Comparison of ENCODE assay signal across 18 cellular contexts in genomic region chr4:90537491-90537890, GRCh38.
DNase-seq lines count a peak whose midpoint lies in the region; ATAC-seq and TF ChIP-seq lines count a peak whose summit lies in the region.
"Had no signal": no experiment of that assay in that cellular context is flagged by ENCODE, and none has a peak within 500 bp of the region (broad histone marks: within the 10 kb centered on the region; RNA-seq: fewer than 3 reads in every experiment).

No MANE protein-coding gene starts in this region.

- no peaks in the 10 kb centered on the region for H4K20me1 ChIP-seq in smooth muscle cell (ENCODE audit: low read depth)

- no peak for TF ChIP-seq POLR2A in suprapubic skin (IDR thresholded peaks at IDR 0.05)

- no peak for ATAC-seq in GM19455 (IDR thresholded peaks at IDR 0.05; ENCODE audit: unreplicated experiment)

- H3K4me2 ChIP-seq in mesenchymal stem cell (ENCODE audit: low read length, poor library complexity, severe bottlenecking) (no peak overlapping the region), smooth muscle cell (peak overlapping the region; percentile 49)
- H3K4me2 ChIP-seq: KMS-11 had no signal

- H4K8ac ChIP-seq in mesenchymal stem cell (ENCODE audit: low read length), result no peak overlapping the region

- H3K18ac ChIP-seq in mesenchymal stem cell (ENCODE audit: low read depth in 1 of 2, low read length in 2 of 2), result no peak overlapping the region

- H3K4me3 ChIP-seq in mesenchymal stem cell (ENCODE audit: insufficient read depth in 1 of 2, low read depth in 1 of 2, low read length in 2 of 2) (no peak overlapping the region), smooth muscle cell (peak overlapping the region; percentile 14), suprapubic skin (no peak overlapping the region)
- H3K4me3 ChIP-seq: GM23248 had no signal

- no peak overlapping the region for H3K14ac ChIP-seq in mesenchymal stem cell (ENCODE audit: low read length in 2 of 2)

- peak; percentile 9 for DNase-seq in LHCN-M2 (ENCODE audit: low read depth)
- DNase-seq in astrocyte of the hippocampus (ENCODE audit: low read depth, low spot score), result peak; percentile 26
- DNase-seq in mesenchymal stem cell, result peak; percentile 9
- no peak for DNase-seq in smooth muscle cell (lab: John Stamatoyannopoulos, UW; ENCODE audit: unreplicated experiment)
- DNase-seq in NK-92 treated with Interleukin-12 subunit alpha and Interleukin-12 subunit beta, amount 100 ng/mL, for 24 hours (lab: John Stamatoyannopoulos, UW), result no peak
- DNase-seq in suprapubic skin (ENCODE audit: low spot score in 2 of 2), result no peak
- DNase-seq: BE2C; CD4-positive, alpha-beta memory T cell; DMS79 treated with DMSO at 0.1 percent for 48 hours; GDM1; GM23248; NCI-H1930; NCI-H2171; NCI-H510A; SHP77 had no signal

- H3F3A ChIP-seq in smooth muscle cell (ENCODE audit: low read depth), result no peaks in the 10 kb centered on the region

- no peak for TF ChIP-seq EP300 in suprapubic skin (IDR thresholded peaks at IDR 0.05)

- H3K36me3 ChIP-seq in mesenchymal stem cell (ENCODE audit: control insufficient read depth in 1 of 2, insufficient read depth in 2 of 2, low read depth in 1 of 2, low read length in 2 of 2) (no peaks in the 10 kb centered on the region), smooth muscle cell (ENCODE audit: low read depth) (no peaks in the 10 kb centered on the region), suprapubic skin (no peaks in the 10 kb centered on the region)
- H3K36me3 ChIP-seq: BE2C had no signal

- no peak overlapping the region for H2BK15ac ChIP-seq in mesenchymal stem cell (ENCODE audit: low read depth, poor library complexity, severe bottlenecking)

- H3K27me3 ChIP-seq in mesenchymal stem cell (ENCODE audit: control insufficient read depth in 1 of 2, insufficient read depth in 1 of 2, low read length in 2 of 2), result no peaks in the 10 kb centered on the region
- H3K27me3 ChIP-seq in smooth muscle cell (ENCODE audit: low read depth), result no peaks in the 10 kb centered on the region
- no peaks in the 10 kb centered on the region for H3K27me3 ChIP-seq in suprapubic skin
- H3K27me3 ChIP-seq: BE2C had no signal

- 89% methylated on average over 3 of the region's 3 CpGs for WGBS in mesenchymal stem cell
- WGBS in smooth muscle cell (ENCODE audit: low lambda C conversion rate), result 55% methylated on average over 3 of the region's 3 CpGs
- WGBS in suprapubic skin, result 80% methylated on average over 3 of the region's 3 CpGs

- H3K9me3 ChIP-seq in mesenchymal stem cell (ENCODE audit: control insufficient read depth, low read length), result no peaks in the 10 kb centered on the region
- no peaks in the 10 kb centered on the region for H3K9me3 ChIP-seq in smooth muscle cell (replicated peaks; ENCODE audit: low read depth)
- no peaks in the 10 kb centered on the region for H3K9me3 ChIP-seq in suprapubic skin
- H3K9me3 ChIP-seq: BE2C had no signal

- peak overlapping the region; percentile 44 for H2BK5ac ChIP-seq in mesenchymal stem cell (ENCODE audit: low read depth, low read length, poor library complexity, severe bottlenecking)

- H3K4ac ChIP-seq in mesenchymal stem cell (ENCODE audit: low read depth in 1 of 2, low read length in 2 of 2), result no peak overlapping the region

- H2AK5ac ChIP-seq in mesenchymal stem cell (ENCODE audit: low read length, severe bottlenecking), result no peak overlapping the region

- no peak overlapping the region for H4K91ac ChIP-seq in mesenchymal stem cell (ENCODE audit: low read length)

- H3K9ac ChIP-seq in mesenchymal stem cell (ENCODE audit: low read length), result no peak overlapping the region
- no peak overlapping the region for H3K9ac ChIP-seq in smooth muscle cell (ENCODE audit: low read depth)
- H3K9ac ChIP-seq: GM23248, KMS-11 had no signal

- no peak overlapping the region for H3K23ac ChIP-seq in mesenchymal stem cell (ENCODE audit: low read length in 2 of 2)

- H2BK120ac ChIP-seq in mesenchymal stem cell (ENCODE audit: low read depth, low read length), result no peak overlapping the region

- TF ChIP-seq CTCF in smooth muscle cell (IDR thresholded peaks at IDR 0.05; ENCODE audit: borderline replicate concordance, insufficient read depth, poor library complexity, severe bottlenecking) (no peak), suprapubic skin (IDR thresholded peaks at IDR 0.05) (no peak)

- H3K27ac ChIP-seq in mesenchymal stem cell (ENCODE audit: low read length, poor library complexity, severe bottlenecking), result no peak overlapping the region
- H3K27ac ChIP-seq in smooth muscle cell (ENCODE audit: low read depth), result no peak overlapping the region
- H3K27ac ChIP-seq in suprapubic skin, result no peak overlapping the region
- H3K27ac ChIP-seq: GM23248, HL-60, KMS-11 had no signal

- no peak overlapping the region for H2BK12ac ChIP-seq in mesenchymal stem cell (ENCODE audit: low read length in 2 of 2)

- H3K79me1 ChIP-seq in mesenchymal stem cell (replicated peaks; ENCODE audit: low read length, poor library complexity, severe bottlenecking), result no peaks in the 10 kb centered on the region

- no peaks in the 10 kb centered on the region for H3K79me2 ChIP-seq in smooth muscle cell (ENCODE audit: low read depth)

- H3K4me1 ChIP-seq in mesenchymal stem cell (ENCODE audit: control insufficient read depth, insufficient read depth, low read depth, low read length) (no peaks in the 10 kb centered on the region), smooth muscle cell (ENCODE audit: low read depth) (peaks cover 13% of the 10 kb centered on the region), suprapubic skin (no peaks in the 10 kb centered on the region)
- H3K4me1 ChIP-seq: BE2C had no signal

- H2AFZ ChIP-seq in mesenchymal stem cell (ENCODE audit: low read depth, low read length) (no peak overlapping the region), smooth muscle cell (ENCODE audit: low read depth) (peak overlapping the region; percentile 2)
- H2AFZ ChIP-seq: GM23248 had no signal

Comparison
In these comparisons a context has a peak if more than half of its experiments do, and no peak if none do; other contexts are left out.
1. DNase-seq: peak in LHCN-M2 (single experiment), astrocyte of the hippocampus (single experiment) and mesenchymal stem cell (single experiment); none in smooth muscle cell (single experiment), NK-92 treated with Interleukin-12 subunit alpha and Interleukin-12 subunit beta, amount 100 ng/mL, for 24 hours (single experiment) and suprapubic skin (0 of 2).